ENCODE assay signal across 1 cellular context in the genomic region with DNA sequence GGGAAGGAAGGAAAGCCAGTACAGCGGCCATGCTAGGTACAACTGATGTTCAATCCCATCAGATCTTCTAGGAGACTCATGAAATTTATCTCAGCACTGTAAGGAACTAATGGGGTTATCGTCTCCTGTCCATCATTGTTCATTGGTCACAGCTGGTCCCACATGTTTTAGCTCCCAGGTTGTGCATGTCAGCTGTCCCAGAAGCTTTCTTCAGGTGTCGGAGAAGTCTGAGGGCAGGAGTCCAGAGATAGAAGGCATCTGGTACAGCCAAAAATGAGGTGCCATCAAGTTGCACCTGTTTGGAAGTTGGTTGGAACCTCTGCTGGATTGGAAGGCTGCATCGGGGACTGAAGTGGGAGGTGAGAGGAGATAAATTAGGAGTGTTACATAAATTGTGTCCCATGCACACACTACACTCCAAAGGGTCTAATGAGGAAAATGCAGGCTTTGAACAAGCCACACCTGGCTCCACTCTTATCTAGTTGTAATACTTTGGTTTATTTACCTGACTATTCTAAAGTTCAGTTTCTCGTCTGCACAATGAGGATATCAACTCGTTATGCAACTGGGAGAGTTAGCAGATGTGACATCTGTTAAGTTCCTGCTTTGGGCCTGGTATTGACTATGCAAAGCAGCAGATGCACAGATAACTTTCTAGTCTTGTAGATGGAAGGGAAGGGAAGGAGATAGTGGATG.
A peak's percentile ranks its signal among the peaks of the same experiment; 100 is the strongest.
TF ChIP-seq lines count a peak whose summit lies in the region.

No MANE protein-coding gene starts in this region.

TF ChIP-seq in HepG2, 621 proteins besides CTCF, POLR2A, EP300 and RAD21 (continued from another document and continues in another):
- no peak for TF ChIP-seq NR2F2 (IDR thresholded peaks at IDR 0.05; ENCODE audit: borderline replicate concordance, low read depth)
- TF ChIP-seq ZNF768 (CRISPR knock-in tag; IDR thresholded peaks at IDR 0.05): no peak
- TF ChIP-seq, protein P1, sequence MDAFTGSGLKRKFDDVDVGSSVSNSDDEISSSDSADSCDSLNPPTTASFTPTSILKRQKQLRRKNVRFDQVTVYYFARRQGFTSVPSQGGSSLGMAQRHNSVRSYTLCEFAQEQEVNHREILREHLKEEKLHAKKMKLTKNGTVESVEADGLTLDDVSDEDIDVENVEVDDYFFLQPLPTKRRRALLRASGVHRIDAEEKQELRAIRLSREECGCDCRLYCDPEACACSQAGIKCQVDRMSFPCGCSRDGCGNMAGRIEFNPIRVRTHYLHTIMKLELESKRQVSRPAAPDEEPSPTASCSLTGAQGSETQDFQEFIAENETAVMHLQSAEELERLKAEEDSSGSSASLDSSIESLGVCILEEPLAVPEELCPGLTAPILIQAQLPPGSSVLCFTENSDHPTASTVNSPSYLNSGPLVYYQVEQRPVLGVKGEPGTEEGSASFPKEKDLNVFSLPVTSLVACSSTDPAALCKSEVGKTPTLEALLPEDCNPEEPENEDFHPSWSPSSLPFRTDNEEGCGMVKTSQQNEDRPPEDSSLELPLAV (CRISPR knock-in tag; conservative IDR thresholded peaks at IDR 0.05; ENCODE audit: low read depth): no peak
- TF ChIP-seq EEA1 (CRISPR knock-in tag; IDR thresholded peaks at IDR 0.05; ENCODE audit: borderline replicate concordance): no peak
- no peak for TF ChIP-seq ZNF251 (CRISPR knock-in tag; IDR thresholded peaks at IDR 0.05)
- no peak for TF ChIP-seq ZNF451 (CRISPR knock-in tag; IDR thresholded peaks at IDR 0.05)
- no peak for TF ChIP-seq GABPB1 (CRISPR knock-in tag; IDR thresholded peaks at IDR 0.05)
- TF ChIP-seq, protein P2, sequence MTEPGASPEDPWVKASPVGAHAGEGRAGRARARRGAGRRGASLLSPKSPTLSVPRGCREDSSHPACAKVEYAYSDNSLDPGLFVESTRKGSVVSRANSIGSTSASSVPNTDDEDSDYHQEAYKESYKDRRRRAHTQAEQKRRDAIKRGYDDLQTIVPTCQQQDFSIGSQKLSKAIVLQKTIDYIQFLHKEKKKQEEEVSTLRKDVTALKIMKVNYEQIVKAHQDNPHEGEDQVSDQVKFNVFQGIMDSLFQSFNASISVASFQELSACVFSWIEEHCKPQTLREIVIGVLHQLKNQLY (CRISPR knock-in tag; IDR thresholded peaks at IDR 0.05): no peak
- TF ChIP-seq MAFF (IDR thresholded peaks at IDR 0.05; ENCODE audit: low read depth, low read length): no peak
- no peak for TF ChIP-seq ZNF792 (CRISPR knock-in tag; IDR thresholded peaks at IDR 0.05)
- peak; percentile 56; the same call in 1 of the 2 replicates for TF ChIP-seq ZNF441 (CRISPR knock-in tag; IDR thresholded peaks at IDR 0.05; ENCODE audit: borderline replicate concordance)
- no peak for TF ChIP-seq NRL (CRISPR knock-in tag; IDR thresholded peaks at IDR 0.05; ENCODE audit: borderline replicate concordance)
- 0 out of 2 replicates have a peak, but pooled peaks have one; percentile 9 for TF ChIP-seq FOXO1 (CRISPR knock-in tag; IDR thresholded peaks at IDR 0.05)
- TF ChIP-seq, protein P3, sequence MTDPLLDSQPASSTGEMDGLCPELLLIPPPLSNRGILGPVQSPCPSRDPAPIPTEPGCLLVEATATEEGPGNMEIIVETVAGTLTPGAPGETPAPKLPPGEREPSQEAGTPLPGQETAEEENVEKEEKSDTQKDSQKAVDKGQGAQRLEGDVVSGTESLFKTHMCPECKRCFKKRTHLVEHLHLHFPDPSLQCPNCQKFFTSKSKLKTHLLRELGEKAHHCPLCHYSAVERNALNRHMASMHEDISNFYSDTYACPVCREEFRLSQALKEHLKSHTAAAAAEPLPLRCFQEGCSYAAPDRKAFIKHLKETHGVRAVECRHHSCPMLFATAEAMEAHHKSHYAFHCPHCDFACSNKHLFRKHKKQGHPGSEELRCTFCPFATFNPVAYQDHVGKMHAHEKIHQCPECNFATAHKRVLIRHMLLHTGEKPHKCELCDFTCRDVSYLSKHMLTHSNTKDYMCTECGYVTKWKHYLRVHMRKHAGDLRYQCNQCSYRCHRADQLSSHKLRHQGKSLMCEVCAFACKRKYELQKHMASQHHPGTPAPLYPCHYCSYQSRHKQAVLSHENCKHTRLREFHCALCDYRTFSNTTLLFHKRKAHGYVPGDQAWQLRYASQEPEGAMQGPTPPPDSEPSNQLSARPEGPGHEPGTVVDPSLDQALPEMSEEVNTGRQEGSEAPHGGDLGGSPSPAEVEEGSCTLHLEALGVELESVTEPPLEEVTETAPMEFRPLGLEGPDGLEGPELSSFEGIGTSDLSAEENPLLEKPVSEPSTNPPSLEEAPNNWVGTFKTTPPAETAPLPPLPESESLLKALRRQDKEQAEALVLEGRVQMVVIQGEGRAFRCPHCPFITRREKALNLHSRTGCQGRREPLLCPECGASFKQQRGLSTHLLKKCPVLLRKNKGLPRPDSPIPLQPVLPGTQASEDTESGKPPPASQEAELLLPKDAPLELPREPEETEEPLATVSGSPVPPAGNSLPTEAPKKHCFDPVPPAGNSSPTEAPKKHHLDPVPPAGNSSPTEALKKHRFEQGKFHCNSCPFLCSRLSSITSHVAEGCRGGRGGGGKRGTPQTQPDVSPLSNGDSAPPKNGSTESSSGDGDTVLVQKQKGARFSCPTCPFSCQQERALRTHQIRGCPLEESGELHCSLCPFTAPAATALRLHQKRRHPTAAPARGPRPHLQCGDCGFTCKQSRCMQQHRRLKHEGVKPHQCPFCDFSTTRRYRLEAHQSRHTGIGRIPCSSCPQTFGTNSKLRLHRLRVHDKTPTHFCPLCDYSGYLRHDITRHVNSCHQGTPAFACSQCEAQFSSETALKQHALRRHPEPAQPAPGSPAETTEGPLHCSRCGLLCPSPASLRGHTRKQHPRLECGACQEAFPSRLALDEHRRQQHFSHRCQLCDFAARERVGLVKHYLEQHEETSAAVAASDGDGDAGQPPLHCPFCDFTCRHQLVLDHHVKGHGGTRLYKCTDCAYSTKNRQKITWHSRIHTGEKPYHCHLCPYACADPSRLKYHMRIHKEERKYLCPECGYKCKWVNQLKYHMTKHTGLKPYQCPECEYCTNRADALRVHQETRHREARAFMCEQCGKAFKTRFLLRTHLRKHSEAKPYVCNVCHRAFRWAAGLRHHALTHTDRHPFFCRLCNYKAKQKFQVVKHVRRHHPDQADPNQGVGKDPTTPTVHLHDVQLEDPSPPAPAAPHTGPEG (CRISPR knock-in tag; IDR thresholded peaks at IDR 0.05): no peak
- no peak for TF ChIP-seq ZNF605 (CRISPR knock-in tag; IDR thresholded peaks at IDR 0.05)
- TF ChIP-seq ZNF652 (CRISPR knock-in tag; IDR thresholded peaks at IDR 0.05; ENCODE audit: borderline replicate concordance, low read depth): no peak
- TF ChIP-seq SALL2 (CRISPR knock-in tag; IDR thresholded peaks at IDR 0.05): no peak
- no peak for TF ChIP-seq ZNF235 (CRISPR knock-in tag; IDR thresholded peaks at IDR 0.05; ENCODE audit: borderline replicate concordance)
- TF ChIP-seq, protein P4, sequence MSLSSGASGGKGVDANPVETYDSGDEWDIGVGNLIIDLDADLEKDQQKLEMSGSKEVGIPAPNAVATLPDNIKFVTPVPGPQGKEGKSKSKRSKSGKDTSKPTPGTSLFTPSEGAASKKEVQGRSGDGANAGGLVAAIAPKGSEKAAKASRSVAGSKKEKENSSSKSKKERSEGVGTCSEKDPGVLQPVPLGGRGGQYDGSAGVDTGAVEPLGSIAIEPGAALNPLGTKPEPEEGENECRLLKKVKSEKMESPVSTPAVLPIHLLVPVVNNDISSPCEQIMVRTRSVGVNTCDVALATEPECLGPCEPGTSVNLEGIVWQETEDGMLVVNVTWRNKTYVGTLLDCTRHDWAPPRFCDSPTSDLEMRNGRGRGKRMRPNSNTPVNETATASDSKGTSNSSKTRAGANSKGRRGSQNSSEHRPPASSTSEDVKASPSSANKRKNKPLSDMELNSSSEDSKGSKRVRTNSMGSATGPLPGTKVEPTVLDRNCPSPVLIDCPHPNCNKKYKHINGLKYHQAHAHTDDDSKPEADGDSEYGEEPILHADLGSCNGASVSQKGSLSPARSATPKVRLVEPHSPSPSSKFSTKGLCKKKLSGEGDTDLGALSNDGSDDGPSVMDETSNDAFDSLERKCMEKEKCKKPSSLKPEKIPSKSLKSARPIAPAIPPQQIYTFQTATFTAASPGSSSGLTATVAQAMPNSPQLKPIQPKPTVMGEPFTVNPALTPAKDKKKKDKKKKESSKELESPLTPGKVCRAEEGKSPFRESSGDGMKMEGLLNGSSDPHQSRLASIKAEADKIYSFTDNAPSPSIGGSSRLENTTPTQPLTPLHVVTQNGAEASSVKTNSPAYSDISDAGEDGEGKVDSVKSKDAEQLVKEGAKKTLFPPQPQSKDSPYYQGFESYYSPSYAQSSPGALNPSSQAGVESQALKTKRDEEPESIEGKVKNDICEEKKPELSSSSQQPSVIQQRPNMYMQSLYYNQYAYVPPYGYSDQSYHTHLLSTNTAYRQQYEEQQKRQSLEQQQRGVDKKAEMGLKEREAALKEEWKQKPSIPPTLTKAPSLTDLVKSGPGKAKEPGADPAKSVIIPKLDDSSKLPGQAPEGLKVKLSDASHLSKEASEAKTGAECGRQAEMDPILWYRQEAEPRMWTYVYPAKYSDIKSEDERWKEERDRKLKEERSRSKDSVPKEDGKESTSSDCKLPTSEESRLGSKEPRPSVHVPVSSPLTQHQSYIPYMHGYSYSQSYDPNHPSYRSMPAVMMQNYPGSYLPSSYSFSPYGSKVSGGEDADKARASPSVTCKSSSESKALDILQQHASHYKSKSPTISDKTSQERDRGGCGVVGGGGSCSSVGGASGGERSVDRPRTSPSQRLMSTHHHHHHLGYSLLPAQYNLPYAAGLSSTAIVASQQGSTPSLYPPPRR (CRISPR knock-in tag; IDR thresholded peaks at IDR 0.05; ENCODE audit: borderline replicate concordance): peak; percentile 52; the same call in 1 of the 2 replicates
- TF ChIP-seq ELF1 (CRISPR knock-in tag; IDR thresholded peaks at IDR 0.05): 0 out of 2 replicates have a peak, but pooled peaks have one; percentile 16
- no peak for TF ChIP-seq KMT2B (CRISPR knock-in tag; IDR thresholded peaks at IDR 0.05)
- TF ChIP-seq, protein P5, sequence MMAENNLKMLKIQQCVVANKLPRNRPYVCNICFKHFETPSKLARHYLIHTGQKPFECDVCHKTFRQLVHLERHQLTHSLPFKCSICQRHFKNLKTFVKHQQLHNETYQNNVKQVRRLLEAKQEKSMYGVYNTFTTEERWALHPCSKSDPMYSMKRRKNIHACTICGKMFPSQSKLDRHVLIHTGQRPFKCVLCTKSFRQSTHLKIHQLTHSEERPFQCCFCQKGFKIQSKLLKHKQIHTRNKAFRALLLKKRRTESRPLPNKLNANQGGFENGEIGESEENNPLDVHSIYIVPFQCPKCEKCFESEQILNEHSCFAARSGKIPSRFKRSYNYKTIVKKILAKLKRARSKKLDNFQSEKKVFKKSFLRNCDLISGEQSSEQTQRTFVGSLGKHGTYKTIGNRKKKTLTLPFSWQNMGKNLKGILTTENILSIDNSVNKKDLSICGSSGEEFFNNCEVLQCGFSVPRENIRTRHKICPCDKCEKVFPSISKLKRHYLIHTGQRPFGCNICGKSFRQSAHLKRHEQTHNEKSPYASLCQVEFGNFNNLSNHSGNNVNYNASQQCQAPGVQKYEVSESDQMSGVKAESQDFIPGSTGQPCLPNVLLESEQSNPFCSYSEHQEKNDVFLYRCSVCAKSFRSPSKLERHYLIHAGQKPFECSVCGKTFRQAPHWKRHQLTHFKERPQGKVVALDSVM (CRISPR knock-in tag; IDR thresholded peaks at IDR 0.05): no peak
- TF ChIP-seq MXD4 (CRISPR knock-in tag; IDR thresholded peaks at IDR 0.05): no peak
- TF ChIP-seq, protein P6, sequence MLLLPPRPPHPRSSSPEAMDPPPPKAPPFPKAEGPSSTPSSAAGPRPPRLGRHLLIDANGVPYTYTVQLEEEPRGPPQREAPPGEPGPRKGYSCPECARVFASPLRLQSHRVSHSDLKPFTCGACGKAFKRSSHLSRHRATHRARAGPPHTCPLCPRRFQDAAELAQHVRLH (CRISPR knock-in tag; IDR thresholded peaks at IDR 0.05; ENCODE audit: borderline replicate concordance, low read depth): no peak
- TF ChIP-seq NPAS2 (CRISPR knock-in tag; IDR thresholded peaks at IDR 0.05; ENCODE audit: borderline replicate concordance): no peak
- TF ChIP-seq, protein P7, sequence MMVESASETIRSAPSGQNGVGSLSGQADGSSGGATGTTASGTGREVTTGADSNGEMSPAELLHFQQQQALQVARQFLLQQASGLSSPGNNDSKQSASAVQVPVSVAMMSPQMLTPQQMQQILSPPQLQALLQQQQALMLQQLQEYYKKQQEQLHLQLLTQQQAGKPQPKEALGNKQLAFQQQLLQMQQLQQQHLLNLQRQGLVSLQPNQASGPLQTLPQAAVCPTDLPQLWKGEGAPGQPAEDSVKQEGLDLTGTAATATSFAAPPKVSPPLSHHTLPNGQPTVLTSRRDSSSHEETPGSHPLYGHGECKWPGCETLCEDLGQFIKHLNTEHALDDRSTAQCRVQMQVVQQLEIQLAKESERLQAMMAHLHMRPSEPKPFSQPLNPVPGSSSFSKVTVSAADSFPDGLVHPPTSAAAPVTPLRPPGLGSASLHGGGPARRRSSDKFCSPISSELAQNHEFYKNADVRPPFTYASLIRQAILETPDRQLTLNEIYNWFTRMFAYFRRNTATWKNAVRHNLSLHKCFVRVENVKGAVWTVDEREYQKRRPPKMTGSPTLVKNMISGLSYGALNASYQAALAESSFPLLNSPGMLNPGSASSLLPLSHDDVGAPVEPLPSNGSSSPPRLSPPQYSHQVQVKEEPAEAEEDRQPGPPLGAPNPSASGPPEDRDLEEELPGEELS (CRISPR knock-in tag; IDR thresholded peaks at IDR 0.05): 0 out of 2 replicates have a peak, but pooled peaks have one; percentile 43
- TF ChIP-seq, protein P8, sequence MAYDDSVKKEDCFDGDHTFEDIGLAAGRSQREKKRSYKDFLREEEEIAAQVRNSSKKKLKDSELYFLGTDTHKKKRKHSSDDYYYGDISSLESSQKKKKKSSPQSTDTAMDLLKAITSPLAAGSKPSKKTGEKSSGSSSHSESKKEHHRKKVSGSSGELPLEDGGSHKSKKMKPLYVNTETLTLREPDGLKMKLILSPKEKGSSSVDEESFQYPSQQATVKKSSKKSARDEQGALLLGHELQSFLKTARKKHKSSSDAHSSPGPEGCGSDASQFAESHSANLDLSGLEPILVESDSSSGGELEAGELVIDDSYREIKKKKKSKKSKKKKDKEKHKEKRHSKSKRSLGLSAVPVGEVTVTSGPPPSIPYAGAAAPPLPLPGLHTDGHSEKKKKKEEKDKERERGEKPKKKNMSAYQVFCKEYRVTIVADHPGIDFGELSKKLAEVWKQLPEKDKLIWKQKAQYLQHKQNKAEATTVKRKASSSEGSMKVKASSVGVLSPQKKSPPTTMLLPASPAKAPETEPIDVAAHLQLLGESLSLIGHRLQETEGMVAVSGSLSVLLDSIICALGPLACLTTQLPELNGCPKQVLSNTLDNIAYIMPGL (CRISPR knock-in tag; IDR thresholded peaks at IDR 0.05; ENCODE audit: borderline replicate concordance in 1 of 2, low read depth in 1 of 2): peak in 1 of 2 experiments; percentile 38; a peak in 1 of 4 replicates
- no peak for TF ChIP-seq ZNF24 (IDR thresholded peaks at IDR 0.05)
